ENCODE assay signal across 8 cellular contexts in genomic region chr10:92591550-92592140, GRCh38. TPM values are rescaled to one million over a fixed set of nuclear protein-coding genes. Genes with fewer than 3 reads are reported as not detected.
DNase-seq lines count a peak whose midpoint lies in the region; ATAC-seq and TF ChIP-seq lines count a peak whose summit lies in the region.

No MANE protein-coding gene starts in this region.

- H4K20me1 ChIP-seq in BLaER1 treated with 17β-estradiol and CSF1 and Interleukin-3, amounts not matched to agents 10 nM and 100 nM, result peaks cover 0 to 18% (median 11%) of the 10 kb centered on the region in 11 experiments; a peak in 9 of 22 replicates

- H3K27me3 ChIP-seq in BLaER1 treated with 17β-estradiol and CSF1 and Interleukin-3, amounts not matched to agents 10 nM and 100 nM, result no peaks in the 10 kb centered on the region
- no peaks in the 10 kb centered on the region for H3K27me3 ChIP-seq in lung (ENCODE audit: control insufficient read depth, insufficient read depth)

- peak overlapping the region; percentile 78 to 98 (median 90) for H3K4me3 ChIP-seq in BLaER1 treated with 17β-estradiol and CSF1 and Interleukin-3, amounts not matched to agents 10 nM and 100 nM
- no peak overlapping the region for H3K4me3 ChIP-seq in lung

- no peak for TF ChIP-seq CTCF in lung (IDR thresholded peaks at IDR 0.05; ENCODE audit: control extremely low read depth, extremely low read depth)

- no peaks in the 10 kb centered on the region for H3K9me3 Mint-ChIP-seq in activated CD4-positive, alpha-beta memory T cell treated with anti-CD3 and anti-CD28 coated beads for 36 hours

- peak; percentile 50 for DNase-seq in NCI-H748 treated with DMSO at 0.1 percent for 48 hours (lab: John Stamatoyannopoulos, UW)
- DNase-seq in activated CD4-positive, alpha-beta memory T cell treated with anti-CD3 and anti-CD28 coated beads for 36 hours, result peak; percentile 96
- DNase-seq in ecto neural progenitor cell (ENCODE audit: low spot score), result peak; percentile 83
- DNase-seq in lung (ENCODE audit: low spot score), result peak; percentile 91
- peak; percentile 71 to 78 (median 72) for DNase-seq in stimulated activated CD4-positive, alpha-beta T cell treated with anti-CD3 and anti-CD28 coated beads, TNF-alpha, amount 100 ng/mL, for 1 hour (ENCODE audit: low read depth in 3 of 3, low spot score in 1 of 3)

- H3K36me3 ChIP-seq in BLaER1 treated with 17β-estradiol and CSF1 and Interleukin-3, amounts not matched to agents 10 nM and 100 nM, result peaks cover 0 to 16% (median 3%) of the 10 kb centered on the region in 11 experiments; a peak in 8 of 22 replicates
- H3K36me3 ChIP-seq in lung (ENCODE audit: control insufficient read depth in 2 of 2, insufficient read depth in 2 of 2, low read length in 2 of 2), result no peaks in the 10 kb centered on the region

- H3K27ac Mint-ChIP-seq in activated CD4-positive, alpha-beta memory T cell treated with anti-CD3 and anti-CD28 coated beads for 36 hours, result peak overlapping the region; percentile 100

- peak overlapping the region; percentile 79 to 97 (median 94) for H3K9ac ChIP-seq in BLaER1 treated with 17β-estradiol and CSF1 and Interleukin-3, amounts not matched to agents 10 nM and 100 nM

- peak overlapping the region; percentile 97 for H3K4me3 Mint-ChIP-seq in activated CD4-positive, alpha-beta memory T cell treated with anti-CD3 and anti-CD28 coated beads for 36 hours

- 2 to 3% methylated on average over 44 of the region's 44 CpGs for WGBS in lung, 2 donors

- H3K9me3 ChIP-seq in BLaER1 treated with 17β-estradiol and CSF1 and Interleukin-3, amounts not matched to agents 10 nM and 100 nM (replicated peaks in 1 of 11), result peaks cover 0 to 3% (median 0%) of the 10 kb centered on the region in 11 experiments; a peak in 2 of 22 replicates
- H3K9me3 ChIP-seq in lung (ENCODE audit: control insufficient read depth in 2 of 2, insufficient read depth in 1 of 2, low read length in 1 of 2), result no peaks in the 10 kb centered on the region

- no peaks in the 10 kb centered on the region for H3K27me3 Mint-ChIP-seq in activated CD4-positive, alpha-beta memory T cell treated with anti-CD3 and anti-CD28 coated beads for 36 hours

- POLR2A ChIA-PET in activated CD4-positive, alpha-beta memory T cell treated with anti-CD3 and anti-CD28 coated beads for 36 hours (lab: Charles Lee), result interaction anchor here (0.8 to 1.5 kb wide), 5 partner anchors 10 to 21 kb away, joined by 3 to 15 read pairs (median 3); partner anchors contain the start of gene IDE

- H3K36me3 Mint-ChIP-seq in activated CD4-positive, alpha-beta memory T cell treated with anti-CD3 and anti-CD28 coated beads for 36 hours, result peaks cover 14% of the 10 kb centered on the region

- H3K4me1 Mint-ChIP-seq in activated CD4-positive, alpha-beta memory T cell treated with anti-CD3 and anti-CD28 coated beads for 36 hours (ENCODE audit: low read depth), result peaks cover 34% of the 10 kb centered on the region

- H3K4me2 ChIP-seq in BLaER1 treated with 17β-estradiol and CSF1 and Interleukin-3, amounts not matched to agents 10 nM and 100 nM, result peak overlapping the region; percentile 80 to 99 (median 90)

- H3K27ac ChIP-seq in BLaER1 treated with 17β-estradiol and CSF1 and Interleukin-3, amounts not matched to agents 10 nM and 100 nM, result peak overlapping the region; percentile 85 to 97 (median 93)
- peak overlapping the region; percentile 87 to 90 for H3K27ac ChIP-seq in lung (ENCODE audit: low read depth in 1 of 2, low read length in 1 of 2)

- intact Hi-C loops in activated CD4-positive, alpha-beta memory T cell treated with anti-CD3 and anti-CD28 coated beads for 36 hours (cut with micrococcal nuclease), result loop anchor here (1.0 to 5.0 kb wide), 11 partner anchors 17 to 1111 kb away; partner anchors contain the start of genes CEP55, CPEB3, EXOC6 and FRA10AC1

- ATAC-seq in GM19351 (IDR thresholded peaks at IDR 0.05; ENCODE audit: unreplicated experiment) (peak; percentile 63), HG03469 (IDR thresholded peaks at IDR 0.05; ENCODE audit: unreplicated experiment) (peak; percentile 54), lung (ENCODE audit: insufficient read depth, low FRiP score) (peak; percentile 89)

- H3K4me1 ChIP-seq in BLaER1 treated with 17β-estradiol and CSF1 and Interleukin-3, amounts not matched to agents 10 nM and 100 nM, result peaks cover 38 to 52% (median 42%) of the 10 kb centered on the region in 10 experiments
- peaks cover 2 to 3% of the 10 kb centered on the region in 2 donors for H3K4me1 ChIP-seq in lung (ENCODE audit: control insufficient read depth in 2 of 2, insufficient read depth in 2 of 2, low read length in 2 of 2)

- CTCF ChIA-PET in activated CD4-positive, alpha-beta memory T cell treated with anti-CD3 and anti-CD28 coated beads for 36 hours (lab: Charles Lee), result interaction anchor here (0.9 to 3.6 kb wide), 5 partner anchors 17 to 75 kb away, joined by 3 to 32 read pairs (median 8); partner anchors contain the start of gene IDE

RNA-seq across cellular contexts. Expression of gene KIF11, which starts 1.3 kb away (rescaled TPM):
- 10 to 100 TPM; 56.3 to 57.3 TPM for total RNA-seq in activated CD4-positive, alpha-beta memory T cell treated with anti-CD3 and anti-CD28 coated beads for 36 hours
- total RNA-seq in lung, result 1 to 10 TPM; 1.3 to 7.5 TPM
- 1 to 10 TPM; 1.0 to 1.1 TPM for polyA plus RNA-seq in lung

RNA-seq across cellular contexts. Expression of gene IDE, which starts 17.8 kb away (rescaled TPM):
- 10 to 100 TPM; 32.3 to 40.1 TPM for total RNA-seq in activated CD4-positive, alpha-beta memory T cell treated with anti-CD3 and anti-CD28 coated beads for 36 hours
- 10 to 100 TPM; 31.6 to 39.2 TPM for total RNA-seq in lung
- polyA plus RNA-seq in lung, result 10 to 100 TPM in 1 of 2 donors, 1 to 10 TPM in 1; 9.1 to 10.4 TPM

Comparison
In these comparisons a context has a peak if more than half of its experiments do, and no peak if none do; other contexts are left out.
1. RNA of gene KIF11, which starts 1.3 kb away (total RNA-seq): 56.3 to 57.3 TPM in activated CD4-positive, alpha-beta memory T cell treated with anti-CD3 and anti-CD28 coated beads for 36 hours; 1.3 to 7.5 TPM in lung; every median in the first group is over 4 times any median in the second.
2. Peak in every context shown above with its lines, with median percentiles within 50 percentile points of each other: ATAC-seq and DNase-seq.